In the genomic region with DNA sequence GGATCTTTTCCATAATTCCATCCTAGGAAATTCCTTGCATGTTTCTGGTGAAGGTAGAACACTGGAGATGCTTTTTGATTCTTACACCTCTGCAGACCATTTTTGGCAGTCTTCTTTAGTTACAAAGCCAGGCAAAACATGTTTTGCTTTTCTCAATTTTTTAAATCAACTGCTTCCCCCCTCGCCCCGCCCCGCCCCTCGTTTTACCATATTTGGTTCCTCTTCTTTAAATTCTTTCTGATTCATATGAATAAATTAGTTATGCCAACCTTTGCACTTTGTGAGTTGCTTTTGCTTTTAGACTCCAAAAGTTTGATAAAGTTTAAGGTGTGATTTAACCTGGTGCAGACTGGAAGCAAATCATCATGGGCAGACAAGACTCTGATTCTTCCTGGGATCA, we compare ENCODE assay signal across 9 cellular contexts.
DNase-seq lines count a peak whose midpoint lies in the region; ATAC-seq, FAIRE-seq and TF ChIP-seq lines count a peak whose summit lies in the region.
"Had no signal": no experiment of that assay in that cellular context is flagged by ENCODE, and none has a peak within 500 bp of the region (broad histone marks: within the 10 kb centered on the region; RNA-seq: fewer than 3 reads in every experiment).

No MANE protein-coding gene starts in this region.

- CTCF ChIA-PET in activated CD4-positive, alpha-beta memory T cell treated with anti-CD3 and anti-CD28 coated beads for 36 hours (lab: Charles Lee): no interaction called here

- peak overlapping the region; percentile 87 for H3K4me3 Mint-ChIP-seq in activated CD4-positive, alpha-beta memory T cell treated with anti-CD3 and anti-CD28 coated beads for 36 hours
- H3K4me3 Mint-ChIP-seq in glutamatergic neuron (ENCODE audit: unreplicated experiment): peak overlapping the region; percentile 99

- no peak for ATAC-seq in HG03442 (IDR thresholded peaks at IDR 0.05; ENCODE audit: unreplicated experiment)
- ATAC-seq in HG03025 (IDR thresholded peaks at IDR 0.05; ENCODE audit: low FRiP score, unreplicated experiment): no peak

- TF ChIP-seq CTCF in glutamatergic neuron (IDR thresholded peaks at IDR 0.05; ENCODE audit: partially characterized antibody, unreplicated experiment): no peak

- peaks cover 3% of the 10 kb centered on the region for H3K36me3 Mint-ChIP-seq in activated CD4-positive, alpha-beta memory T cell treated with anti-CD3 and anti-CD28 coated beads for 36 hours
- H3K36me3 Mint-ChIP-seq in glutamatergic neuron (ENCODE audit: unreplicated experiment): peaks cover 5% of the 10 kb centered on the region

- no peak for FAIRE-seq in GM19239 (lab: Jason Lieb, UNC)
- FAIRE-seq: TTC549 had no signal

- peak overlapping the region; percentile 93 for H3K27ac Mint-ChIP-seq in activated CD4-positive, alpha-beta memory T cell treated with anti-CD3 and anti-CD28 coated beads for 36 hours
- no peak overlapping the region for H3K27ac Mint-ChIP-seq in glutamatergic neuron (ENCODE audit: unreplicated experiment)

- DNase-seq in H7 (no peak), glutamatergic neuron (no peak), pons (ENCODE audit: low spot score) (no peak), GM19239 (ENCODE audit: insufficient read length, low spot score) (no peak)
- DNase-seq in activated CD4-positive, alpha-beta memory T cell treated with anti-CD3 and anti-CD28 coated beads for 36 hours: peak; percentile 68
- peak; percentile 52 to 57 for DNase-seq in stimulated activated CD4-positive, alpha-beta T cell treated with anti-CD3 and anti-CD28 coated beads, Interleukin-2, amount 100 ng/mL, for 24 hours

- H3K27me3 Mint-ChIP-seq in activated CD4-positive, alpha-beta memory T cell treated with anti-CD3 and anti-CD28 coated beads for 36 hours: no peaks in the 10 kb centered on the region
- H3K27me3 Mint-ChIP-seq in glutamatergic neuron (ENCODE audit: unreplicated experiment): peaks cover 5% of the 10 kb centered on the region

- peaks cover 42% of the 10 kb centered on the region for H3K4me1 Mint-ChIP-seq in activated CD4-positive, alpha-beta memory T cell treated with anti-CD3 and anti-CD28 coated beads for 36 hours (ENCODE audit: low read depth)
- peaks cover 11% of the 10 kb centered on the region for H3K4me1 Mint-ChIP-seq in glutamatergic neuron (ENCODE audit: low read depth, unreplicated experiment)

- H3K9me3 Mint-ChIP-seq in activated CD4-positive, alpha-beta memory T cell treated with anti-CD3 and anti-CD28 coated beads for 36 hours: no peaks in the 10 kb centered on the region
- peaks cover 5% of the 10 kb centered on the region for H3K9me3 Mint-ChIP-seq in glutamatergic neuron (ENCODE audit: unreplicated experiment)

- no peaks in the 10 kb centered on the region for H3K36me3 ChIP-seq in H7 (replicated peaks; ENCODE audit: control insufficient read depth, insufficient read depth, low read length)

- intact Hi-C loops in activated CD4-positive, alpha-beta memory T cell treated with anti-CD3 and anti-CD28 coated beads for 36 hours (cut with micrococcal nuclease): loop anchor here (2.0 to 10.0 kb wide), 12 partner anchors 106 to 1866 kb away; a partner anchor contains a TSS

- no peaks in the 10 kb centered on the region for H3K27me3 ChIP-seq in H7 (ENCODE audit: control insufficient read depth, insufficient read depth, low read length)

- POLR2A ChIA-PET in activated CD4-positive, alpha-beta memory T cell treated with anti-CD3 and anti-CD28 coated beads for 36 hours (lab: Charles Lee): interaction anchor here (0.5 kb wide), 1 partner anchor 17 kb away, joined by 5 read pairs; no protein-coding TSS in a partner anchor

- peak overlapping the region; percentile 92; the same call in 1 of the 2 replicates for H3K4me3 ChIP-seq in H7 (ENCODE audit: insufficient read depth, low read depth, low read length)

Comparison
In these comparisons a context has a peak if more than half of its experiments do, and no peak if none do; other contexts are left out.
1. DNase-seq: peak in activated CD4-positive, alpha-beta memory T cell treated with anti-CD3 and anti-CD28 coated beads for 36 hours (single experiment) and stimulated activated CD4-positive, alpha-beta T cell treated with anti-CD3 and anti-CD28 coated beads, Interleukin-2, amount 100 ng/mL, for 24 hours (2 of 2); none in H7 (single experiment), glutamatergic neuron (single experiment), pons (single experiment) and GM19239 (single experiment).